In the genomic region with DNA sequence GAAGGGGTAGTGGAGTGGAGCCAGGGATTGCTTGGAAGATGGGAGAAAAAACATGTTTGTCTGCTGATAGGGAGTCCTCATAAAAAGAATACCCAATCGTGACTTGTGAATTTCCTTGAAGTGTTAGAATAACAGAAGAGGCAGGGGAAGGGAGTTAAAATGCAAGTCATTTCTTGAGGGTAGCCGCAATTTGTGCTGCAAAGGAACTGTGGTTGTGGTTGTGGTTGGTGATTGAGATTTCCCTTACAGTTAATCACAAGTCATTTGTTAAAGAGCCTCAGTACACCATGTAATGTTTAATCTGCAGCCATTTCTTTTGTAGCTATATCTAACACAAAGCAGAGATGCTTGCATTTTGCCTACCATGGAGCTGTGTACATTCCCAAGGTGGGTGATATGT, we compare ENCODE assay signal across 8 cellular contexts. TPM values are rescaled to one million over a fixed set of nuclear protein-coding genes. Genes with fewer than 3 reads are reported as not detected.
DNase-seq lines count a peak whose midpoint lies in the region; ATAC-seq, FAIRE-seq and TF ChIP-seq lines count a peak whose summit lies in the region.

No MANE protein-coding gene starts in this region.

- intact Hi-C loops in vagina (cut with DNase I): no loop called here

- no peak overlapping the region for H3K27ac ChIP-seq in vagina

- ATAC-seq in HG03159 (IDR thresholded peaks at IDR 0.05; ENCODE audit: unreplicated experiment): peak; percentile 79

- H3K27me3 ChIP-seq in kidney epithelial cell (ENCODE audit: control insufficient read depth, insufficient read depth, low read length): no peaks in the 10 kb centered on the region
- no peaks in the 10 kb centered on the region for H3K27me3 ChIP-seq in vagina

- TF ChIP-seq CTCF in kidney epithelial cell (IDR thresholded peaks at IDR 0.05; ENCODE audit: insufficient read depth, low read length, poor library complexity, severe bottlenecking) (no peak), vagina (IDR thresholded peaks at IDR 0.05) (no peak)

- DNase-seq in GM18507 (ENCODE audit: extremely low spot score, insufficient read length, low read depth) (peak; percentile 23), kidney epithelial cell (ENCODE audit: low read depth) (peak; percentile 41), dermis blood vessel endothelial cell (no peak), HEK293T (ENCODE audit: extremely low spot score) (no peak), vagina (ENCODE audit: extremely low spot score in 2 of 2) (no peak), NCI-H1092 treated with DMSO at 0.1 percent for 48 hours (lab: John Stamatoyannopoulos, UW) (no peak)
- DNase-seq in activated CD4-positive, alpha-beta T cell treated with anti-CD3 and anti-CD28 coated beads for 4 hours: peak; percentile 44 to 45

- H3K36me3 ChIP-seq in kidney epithelial cell (ENCODE audit: control insufficient read depth, insufficient read depth, low read length) (no peaks in the 10 kb centered on the region), vagina (no peaks in the 10 kb centered on the region)

- H3K4me1 ChIP-seq in vagina: no peaks in the 10 kb centered on the region

- POLR2A ChIA-PET in HEK293T (lab: Yijun Ruan, JAX): no interaction called here

- no peaks in the 10 kb centered on the region for H3K9me3 ChIP-seq in vagina

- H3K4me3 ChIP-seq in kidney epithelial cell (ENCODE audit: low read depth, low read length): no peak overlapping the region
- no peak overlapping the region for H3K4me3 ChIP-seq in vagina

- CTCF ChIA-PET in HEK293T (lab: Yijun Ruan, JAX): no interaction called here

- peak; percentile 74 for FAIRE-seq in GM18507 (lab: Jason Lieb, UNC)

- TF ChIP-seq POLR2A in vagina (IDR thresholded peaks at IDR 0.05): no peak

TF ChIP-seq in HEK293T, 16 proteins besides CTCF, POLR2A, EP300 and RAD21:
- no peak for TF ChIP-seq FOXM1 (IDR thresholded peaks at IDR 0.05; ENCODE audit: borderline replicate concordance)
- TF ChIP-seq ARNT (IDR thresholded peaks at IDR 0.05): no peak
- no peak for TF ChIP-seq ELF4 (IDR thresholded peaks at IDR 0.05)
- TF ChIP-seq FOXK2 (IDR thresholded peaks at IDR 0.05): no peak
- no peak for TF ChIP-seq CTBP1 (IDR thresholded peaks at IDR 0.05; ENCODE audit: borderline replicate concordance)
- no peak for TF ChIP-seq ZNF384 (IDR thresholded peaks at IDR 0.05)
- no peak for TF ChIP-seq BHLHE40 (IDR thresholded peaks at IDR 0.05; ENCODE audit: borderline replicate concordance)
- TF ChIP-seq NFRKB (IDR thresholded peaks at IDR 0.05): no peak
- no peak for TF ChIP-seq L3MBTL2 (conservative IDR thresholded peaks at IDR 0.05)
- TF ChIP-seq HDGF (IDR thresholded peaks at IDR 0.05; ENCODE audit: borderline replicate concordance): no peak
- no peak for TF ChIP-seq FOXA1 (IDR thresholded peaks at IDR 0.05)
- TF ChIP-seq TARDBP (IDR thresholded peaks at IDR 0.05): no peak
- TF ChIP-seq SP1 (IDR thresholded peaks at IDR 0.05): no peak
- TF ChIP-seq SUZ12 (IDR thresholded peaks at IDR 0.05): no peak
- TF ChIP-seq, protein P1, sequence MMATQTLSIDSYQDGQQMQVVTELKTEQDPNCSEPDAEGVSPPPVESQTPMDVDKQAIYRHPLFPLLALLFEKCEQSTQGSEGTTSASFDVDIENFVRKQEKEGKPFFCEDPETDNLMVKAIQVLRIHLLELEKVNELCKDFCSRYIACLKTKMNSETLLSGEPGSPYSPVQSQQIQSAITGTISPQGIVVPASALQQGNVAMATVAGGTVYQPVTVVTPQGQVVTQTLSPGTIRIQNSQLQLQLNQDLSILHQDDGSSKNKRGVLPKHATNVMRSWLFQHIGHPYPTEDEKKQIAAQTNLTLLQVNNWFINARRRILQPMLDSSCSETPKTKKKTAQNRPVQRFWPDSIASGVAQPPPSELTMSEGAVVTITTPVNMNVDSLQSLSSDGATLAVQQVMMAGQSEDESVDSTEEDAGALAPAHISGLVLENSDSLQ (IDR thresholded peaks at IDR 0.05): no peak
- no peak for TF ChIP-seq LEF1 (IDR thresholded peaks at IDR 0.05; ENCODE audit: borderline replicate concordance)

RNA-seq across cellular contexts. Expression of gene EGLN1, which starts 38.5 kb away (rescaled TPM):
- total RNA-seq in kidney epithelial cell (23.6 and 29.2 TPM in 2 replicates), dermis blood vessel endothelial cell (125 and 129 TPM in 2 replicates), vagina (26.3 TPM)

Comparison
In these comparisons a context has a peak if more than half of its experiments do, and no peak if none do; other contexts are left out.
1. DNase-seq: peak in GM18507 (single experiment), activated CD4-positive, alpha-beta T cell treated with anti-CD3 and anti-CD28 coated beads for 4 hours (2 of 2) and kidney epithelial cell (single experiment); none in dermis blood vessel endothelial cell (single experiment), HEK293T (single experiment), vagina (0 of 2) and NCI-H1092 treated with DMSO at 0.1 percent for 48 hours (single experiment).